Comparison of ENCODE assay signal across 1 cellular context in the genomic region with DNA sequence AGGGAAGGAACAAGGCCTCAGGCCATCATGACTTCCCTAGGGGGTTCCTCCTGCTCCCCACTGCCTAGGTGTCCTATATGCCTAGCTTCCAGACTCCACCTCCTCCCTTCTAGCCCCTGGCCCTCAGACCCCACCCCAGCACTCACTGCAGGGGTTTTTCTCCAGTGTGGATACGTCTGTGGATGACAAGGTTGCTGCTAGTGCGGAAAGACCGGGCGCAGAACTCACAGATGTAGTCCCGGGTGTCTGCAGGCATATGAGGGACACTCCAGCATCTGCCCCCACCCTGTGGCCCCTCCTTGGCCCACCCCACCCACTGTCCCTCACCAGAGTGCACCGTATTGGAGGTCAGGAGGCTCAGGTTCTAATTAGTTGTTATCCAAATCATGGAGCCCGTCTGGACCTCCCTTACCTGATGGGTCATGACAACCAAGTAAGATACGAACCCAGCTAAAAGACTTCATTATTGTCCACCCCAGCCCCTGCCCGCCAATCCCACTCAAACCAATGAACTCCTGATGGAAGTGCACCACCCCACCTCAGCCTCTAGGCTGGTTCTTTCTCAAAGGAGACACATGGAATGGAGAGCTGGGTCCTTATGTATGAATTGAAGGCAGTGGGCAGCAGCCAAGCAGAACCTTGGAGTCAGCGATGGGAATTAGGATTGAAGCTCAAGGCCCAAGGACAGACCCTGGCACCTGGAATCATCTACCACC.
TF ChIP-seq lines count a peak whose summit lies in the region.

No MANE protein-coding gene starts in this region.

TF ChIP-seq in HepG2, 621 proteins besides CTCF, POLR2A, EP300 and RAD21:
- TF ChIP-seq RBFOX2 (IDR thresholded peaks at IDR 0.05; ENCODE audit: low read depth, low read length) (0 out of 2 replicates have a peak, but pooled peaks have one; percentile 24), CENPT (CRISPR knock-in tag; IDR thresholded peaks at IDR 0.05; ENCODE audit: low read depth) (no peak)
